ENCODE assay signal across 8 cellular contexts in the genomic region with DNA sequence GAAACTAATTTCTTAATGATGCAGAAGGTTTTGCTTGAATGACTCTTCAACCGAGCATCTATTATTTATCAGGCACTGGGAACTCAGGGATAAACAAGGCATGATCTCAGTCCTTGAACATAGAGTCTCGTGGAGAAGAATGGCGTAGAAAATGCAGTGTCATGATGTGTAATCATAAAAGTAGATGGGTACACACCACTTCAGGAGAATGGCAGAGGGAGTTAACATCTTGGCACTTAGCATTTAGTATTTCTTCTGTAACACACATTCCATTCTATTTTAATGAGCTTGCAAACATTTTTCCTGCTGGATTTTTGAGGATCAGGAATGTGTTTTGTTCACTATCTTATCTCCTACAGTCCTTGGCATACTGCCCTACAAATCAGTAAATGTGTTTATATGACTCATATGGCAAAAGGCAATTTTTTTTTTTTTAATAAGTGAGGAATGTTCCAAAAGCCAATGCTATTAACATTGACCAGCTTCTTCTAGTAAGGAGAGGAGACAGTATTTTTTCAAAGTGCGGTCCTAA. TPM values are rescaled to one million over a fixed set of nuclear protein-coding genes. Genes with fewer than 3 reads are reported as not detected.
DNase-seq lines count a peak whose midpoint lies in the region; ATAC-seq and TF ChIP-seq lines count a peak whose summit lies in the region.

No MANE protein-coding gene starts in this region.

- peak overlapping the region; percentile 63 for H3K4me2 ChIP-seq in IMR-90 (ENCODE audit: low read depth, low read length)
- no peak overlapping the region for H3K4me2 ChIP-seq in neural progenitor cell

- DNase-seq in Ammon's horn (ENCODE audit: low spot score), result peak; percentile 25
- peak; percentile 98 for DNase-seq in IMR-90
- no peak for DNase-seq in activated CD4-positive, alpha-beta memory T cell treated with anti-CD3 and anti-CD28 coated beads, Interleukin-2, amount 10 ng/mL, durations not matched to agents 7 days and 5 days
- no peak for DNase-seq in left ventricle myocardium inferior
- peak; percentile 83 for DNase-seq in stromal cell of bone marrow (ENCODE audit: low read depth)
- no peak for DNase-seq in neural progenitor cell (ENCODE audit: low spot score)
- no peak for DNase-seq in T-helper 9 cell

- H4K20me1 ChIP-seq in IMR-90 (ENCODE audit: insufficient read depth, low read length) (no peaks in the 10 kb centered on the region), neural progenitor cell (ENCODE audit: low read depth) (no peaks in the 10 kb centered on the region)

- no peak overlapping the region for H3K4me3 Mint-ChIP-seq in activated CD4-positive, alpha-beta memory T cell treated with anti-CD3 and anti-CD28 coated beads, Interleukin-2, amount 10 ng/mL, durations not matched to agents 7 days and 5 days
- no peak overlapping the region for H3K4me3 Mint-ChIP-seq in neural progenitor cell

- H2BK5ac ChIP-seq in IMR-90 (ENCODE audit: low read depth, low read length, poor library complexity, severe bottlenecking), result peak overlapping the region; percentile 100

- dilution Hi-C loops in IMR-90 (cut with HindIII; ENCODE audit: low sequenced_read_pairs, unreplicated experiment), result no loop called here

- peak overlapping the region; percentile 100 for H3K27ac ChIP-seq in IMR-90 (ENCODE audit: insufficient read depth, low read length)
- peak overlapping the region; percentile 88 for H3K27ac ChIP-seq in left ventricle myocardium inferior (replicated peaks)
- no peak overlapping the region for H3K27ac ChIP-seq in neural progenitor cell

- peak overlapping the region; percentile 99; the same call in 1 of the 2 replicates for H3K23ac ChIP-seq in IMR-90 (ENCODE audit: low read depth, low read length)

- BruUV-seq in IMR-90 (replicated peaks; lab: Mats Ljungman, UMichigan), result no TSS peak

- peaks cover 20% of the 10 kb centered on the region for H3K4me1 ChIP-seq in IMR-90 (ENCODE audit: control insufficient read depth, insufficient read depth, low read length)
- peaks cover 38% of the 10 kb centered on the region for H3K4me1 ChIP-seq in left ventricle myocardium inferior
- H3K4me1 ChIP-seq in neural progenitor cell, result no peaks in the 10 kb centered on the region

- H4K8ac ChIP-seq in IMR-90 (ENCODE audit: low read depth in 2 of 2, low read length in 2 of 2), result peak overlapping the region; percentile 74 to 98; a peak in 3 of 4 replicates

- no peak for TF ChIP-seq RAD21 in IMR-90 (IDR thresholded peaks at IDR 0.05; ENCODE audit: low read length)

- peak overlapping the region; percentile 63; the same call in 1 of the 2 replicates for H3K9ac ChIP-seq in IMR-90 (ENCODE audit: low read depth, low read length)
- H3K9ac ChIP-seq in neural progenitor cell, result no peak overlapping the region

- no peak overlapping the region for H3K4me3 ChIP-seq in IMR-90 (ENCODE audit: insufficient read depth, low read depth, low read length)
- H3K4me3 ChIP-seq in left ventricle myocardium inferior, result no peak overlapping the region
- no peak overlapping the region for H3K4me3 ChIP-seq in neural progenitor cell

- ATAC-seq in IMR-90 (ENCODE audit: low read depth) (peak; percentile 76), GM21576 (IDR thresholded peaks at IDR 0.05; ENCODE audit: unreplicated experiment) (no peak)

- H3K9me3 Mint-ChIP-seq in activated CD4-positive, alpha-beta memory T cell treated with anti-CD3 and anti-CD28 coated beads, Interleukin-2, amount 10 ng/mL, durations not matched to agents 7 days and 5 days, result no peaks in the 10 kb centered on the region
- H3K9me3 Mint-ChIP-seq in neural progenitor cell, result peaks cover 10% of the 10 kb centered on the region

- H3K79me2 ChIP-seq in neural progenitor cell (ENCODE audit: low read depth), result no peaks in the 10 kb centered on the region

- H3K27ac Mint-ChIP-seq in activated CD4-positive, alpha-beta memory T cell treated with anti-CD3 and anti-CD28 coated beads, Interleukin-2, amount 10 ng/mL, durations not matched to agents 7 days and 5 days, result peak overlapping the region; percentile 76
- no peak overlapping the region for H3K27ac Mint-ChIP-seq in neural progenitor cell

- peak overlapping the region; percentile 99; the same call in 1 of the 2 replicates for H4K91ac ChIP-seq in IMR-90 (ENCODE audit: insufficient read depth, low read depth, low read length)

- intact Hi-C loops in IMR-90 (cut with micrococcal nuclease) (loop anchor here (1.0 to 5.0 kb wide), 2 partner anchors 67 to 138 kb away; no protein-coding TSS in a partner anchor), left ventricle myocardium inferior (cut with micrococcal nuclease) (no loop called here)

- POLR2A ChIA-PET in IMR-90 (lab: Charles Lee; ENCODE audit: unreplicated experiment), result interaction anchor here (0.8 to 3.1 kb wide), 2 partner anchors 68 to 73 kb away, joined by 4 to 28 read pairs; no protein-coding TSS in a partner anchor
- POLR2A ChIA-PET in activated CD4-positive, alpha-beta memory T cell treated with anti-CD3 and anti-CD28 coated beads, Interleukin-2, amount 10 ng/mL, durations not matched to agents 7 days and 5 days (lab: Charles Lee), result interaction anchor here (0.8 to 6.0 kb wide), 7 partner anchors 11 to 468 kb away, joined by 3 to 93 read pairs (median 6); partner anchors contain the start of gene EID3

- WGBS in IMR-90 (ENCODE audit: extremely low coverage in 2 of 2, insufficient read length in 1 of 2), 2 experiments, result no CpG with 5 or more reads among the region's 4 CpGs

- H3K27me3 Mint-ChIP-seq in activated CD4-positive, alpha-beta memory T cell treated with anti-CD3 and anti-CD28 coated beads, Interleukin-2, amount 10 ng/mL, durations not matched to agents 7 days and 5 days, result peaks cover 22% of the 10 kb centered on the region
- peaks cover 7% of the 10 kb centered on the region for H3K27me3 Mint-ChIP-seq in neural progenitor cell (ENCODE audit: insufficient read depth, low read depth)

- H3K14ac ChIP-seq in IMR-90 (replicated peaks; ENCODE audit: low read depth, low read length), result peak overlapping the region; percentile 98

- peaks cover 20 to 40% of the 10 kb centered on the region in 2 experiments for H3K79me1 ChIP-seq in IMR-90 (ENCODE audit: low read depth in 1 of 2, low read length in 2 of 2)

- H4K5ac ChIP-seq in IMR-90 (ENCODE audit: low read depth, low read length), result peak overlapping the region; percentile 76

- peak overlapping the region; percentile 96 for H2BK15ac ChIP-seq in IMR-90 (ENCODE audit: low read depth, low read length)

- peak overlapping the region; percentile 79 for H3K18ac ChIP-seq in IMR-90 (ENCODE audit: low read depth, low read length)

- no peaks in the 10 kb centered on the region for H3K9me3 ChIP-seq in IMR-90 (ENCODE audit: control insufficient read depth, insufficient read depth, low read length)
- H3K9me3 ChIP-seq in left ventricle myocardium inferior (replicated peaks), result no peaks in the 10 kb centered on the region
- H3K9me3 ChIP-seq in neural progenitor cell (ENCODE audit: low read depth), result no peaks in the 10 kb centered on the region

- TF ChIP-seq CTCF in IMR-90 (conservative IDR thresholded peaks at IDR 0.05; ENCODE audit: low read depth, low read length) (no peak), left ventricle myocardium inferior (IDR thresholded peaks at IDR 0.05; ENCODE audit: borderline replicate concordance) (no peak), neural progenitor cell (IDR thresholded peaks at IDR 0.05) (no peak)

- peaks cover 6% of the 10 kb centered on the region for H3K36me3 Mint-ChIP-seq in activated CD4-positive, alpha-beta memory T cell treated with anti-CD3 and anti-CD28 coated beads, Interleukin-2, amount 10 ng/mL, durations not matched to agents 7 days and 5 days (ENCODE audit: low read depth)
- H3K36me3 Mint-ChIP-seq in neural progenitor cell, result peaks cover 4% of the 10 kb centered on the region

- peak overlapping the region; percentile 100 for H2BK120ac ChIP-seq in IMR-90 (ENCODE audit: low read depth, low read length)

- in situ Hi-C loops in IMR-90 (cut with MboI; ENCODE audit: low sequenced_read_pairs), result loop anchor here (5.0 kb wide), 1 partner anchor 68 kb away; no protein-coding TSS in a partner anchor

- CTCF ChIA-PET in IMR-90 (lab: Yijun Ruan, JAX), result no interaction called here
- CTCF ChIA-PET in activated CD4-positive, alpha-beta memory T cell treated with anti-CD3 and anti-CD28 coated beads, Interleukin-2, amount 10 ng/mL, durations not matched to agents 7 days and 5 days (lab: Charles Lee), result interaction anchor here (0.7 to 7.6 kb wide), 6 partner anchors 23 to 1101 kb away, joined by 3 to 76 read pairs (median 4); partner anchors contain the start of gene EID3

- H3F3A ChIP-seq in neural progenitor cell (ENCODE audit: low read depth), result peaks cover 6% of the 10 kb centered on the region

- no peak overlapping the region for H2AK9ac ChIP-seq in IMR-90 (replicated peaks; ENCODE audit: low read depth, low read length, poor library complexity)

- peak overlapping the region; percentile 100 for H2BK20ac ChIP-seq in IMR-90 (ENCODE audit: low read depth, low read length)

- no peaks in the 10 kb centered on the region for H3K36me3 ChIP-seq in IMR-90 (ENCODE audit: control insufficient read depth, insufficient read depth, low read length)
- no peaks in the 10 kb centered on the region for H3K36me3 ChIP-seq in left ventricle myocardium inferior
- H3K36me3 ChIP-seq in neural progenitor cell, result no peaks in the 10 kb centered on the region

- peak overlapping the region; percentile 97 for H3K56ac ChIP-seq in IMR-90 (ENCODE audit: extremely low read depth, insufficient read depth, low read length)

- peak overlapping the region; percentile 97; the same call in 1 of the 2 replicates for H2AK5ac ChIP-seq in IMR-90 (ENCODE audit: low read depth, low read length)

- H2AFZ ChIP-seq in IMR-90 (replicated peaks; ENCODE audit: low read length, poor library complexity) (no peak overlapping the region), neural progenitor cell (replicated peaks) (no peak overlapping the region)

- H3K4me1 Mint-ChIP-seq in activated CD4-positive, alpha-beta memory T cell treated with anti-CD3 and anti-CD28 coated beads, Interleukin-2, amount 10 ng/mL, durations not matched to agents 7 days and 5 days, result peaks cover 57% of the 10 kb centered on the region
- peaks cover 7% of the 10 kb centered on the region for H3K4me1 Mint-ChIP-seq in neural progenitor cell

- H3K4ac ChIP-seq in IMR-90 (ENCODE audit: low read depth, low read length), result peak overlapping the region; percentile 100; the same call in 1 of the 2 replicates

- H3K9me1 ChIP-seq in IMR-90 (ENCODE audit: insufficient read depth, low read length), result peaks cover 14% of the 10 kb centered on the region

- TF ChIP-seq POLR2A in IMR-90 (IDR thresholded peaks at IDR 0.05; ENCODE audit: low read depth, low read length), result no peak

- H3K27me3 ChIP-seq in IMR-90 (ENCODE audit: control insufficient read depth, insufficient read depth, low read length), result no peaks in the 10 kb centered on the region
- H3K27me3 ChIP-seq in left ventricle myocardium inferior (ENCODE audit: low read depth), result no peaks in the 10 kb centered on the region
- H3K27me3 ChIP-seq in neural progenitor cell, result peaks cover 15% of the 10 kb centered on the region

RNA-seq across cellular contexts. Expression of gene TXNRD1, which starts 3.8 kb away (rescaled TPM):
- 582 and 671 TPM in 2 replicates for total RNA-seq in IMR-90 (2012; rRNA removed)
- polyA plus RNA-seq in IMR-90 (2012; rRNA removed), result 325 and 379 TPM in 2 replicates
- 231 and 352 TPM in 2 replicates for polyA plus RNA-seq in IMR-90 (2012; cell fraction: cytosol; rRNA removed)
- 162 and 221 TPM in 2 replicates for polyA plus RNA-seq in IMR-90 (2012; cell fraction: nucleus; rRNA removed; ENCODE audit: low replicate concordance)
- total RNA-seq in activated CD4-positive, alpha-beta memory T cell treated with anti-CD3 and anti-CD28 coated beads, Interleukin-2, amount 10 ng/mL, durations not matched to agents 7 days and 5 days, result 100 to 1,000 TPM; 108 to 112 TPM
- total RNA-seq in left ventricle myocardium inferior, result 98.0 TPM
- 92.0 and 99.8 TPM in 2 replicates for total RNA-seq in neural progenitor cell (ENCODE audit: low replicate concordance)

Comparison
In these comparisons a context has a peak if more than half of its experiments do, and no peak if none do; other contexts are left out.
1. DNase-seq: peak in Ammon's horn (single experiment), IMR-90 (single experiment) and stromal cell of bone marrow (single experiment); none in activated CD4-positive, alpha-beta memory T cell treated with anti-CD3 and anti-CD28 coated beads, Interleukin-2, amount 10 ng/mL, durations not matched to agents 7 days and 5 days (single experiment), left ventricle myocardium inferior (single experiment), neural progenitor cell (single experiment) and T-helper 9 cell (single experiment).